Comparison of ENCODE assay signal across 16 cellular contexts in genomic region chrX:13190051-13190450, GRCh38.
"Had no signal": no experiment of that assay in that cellular context is flagged by ENCODE, and none has a peak within 500 bp of the region (broad histone marks: within the 10 kb centered on the region; RNA-seq: fewer than 3 reads in every experiment).

No MANE protein-coding gene starts in this region.

- H3K9me3 Mint-ChIP-seq: activated CD4-positive, alpha-beta memory T cell treated with anti-CD3 and anti-CD28 coated beads for 36 hours; activated naive CD4-positive, alpha-beta T cell treated with anti-CD3 and anti-CD28 coated beads, Interleukin-2, amount 50 U/mL, for 24 hours; memory B cell had no signal

- H3K4me3 Mint-ChIP-seq: activated CD4-positive, alpha-beta memory T cell treated with anti-CD3 and anti-CD28 coated beads for 36 hours; activated CD8-positive, alpha-beta memory T cell treated with anti-CD3 and anti-CD28 coated beads, Interleukin-2, amount 10 ng/mL, durations not matched to agents 7 days and 5 days; activated naive CD4-positive, alpha-beta T cell treated with anti-CD3 and anti-CD28 coated beads, Interleukin-2, amount 50 U/mL, for 24 hours; memory B cell; naive thymus-derived CD8-positive, alpha-beta T cell had no signal

- H3K27ac ChIP-seq: esophagus muscularis mucosa, thoracic aorta, VCaP had no signal

- H3K9me3 ChIP-seq: esophagus muscularis mucosa, thoracic aorta had no signal

- H3K36me3 Mint-ChIP-seq: activated CD4-positive, alpha-beta memory T cell treated with anti-CD3 and anti-CD28 coated beads for 36 hours; activated naive CD4-positive, alpha-beta T cell treated with anti-CD3 and anti-CD28 coated beads, Interleukin-2, amount 50 U/mL, for 24 hours; memory B cell had no signal

- H3K4me1 Mint-ChIP-seq: activated CD8-positive, alpha-beta memory T cell treated with anti-CD3 and anti-CD28 coated beads, Interleukin-2, amount 10 ng/mL, durations not matched to agents 7 days and 5 days had no signal

- DNase-seq: activated CD4-positive, alpha-beta memory T cell treated with anti-CD3 and anti-CD28 coated beads for 36 hours; activated CD8-positive, alpha-beta memory T cell treated with anti-CD3 and anti-CD28 coated beads, Interleukin-2, amount 10 ng/mL, durations not matched to agents 7 days and 5 days; activated T-cell treated with anti-CD3 and anti-CD28 coated beads, Interleukin-2, amount 50 U/mL, for 1 hour; amniotic stem cell; caudate nucleus; hypothalamus; left ventricle myocardium superior; naive thymus-derived CD8-positive, alpha-beta T cell; stimulated activated CD4-positive, alpha-beta T cell treated with anti-CD3 and anti-CD28 coated beads, Interleukin-12 subunit alpha, Interleukin-12 subunit beta, amount 100 ng/mL, for 4 hours; stimulated activated CD4-positive, alpha-beta T cell treated with anti-CD3 and anti-CD28 coated beads, Interleukin-2, amount 100 ng/mL, for 24 hours had no signal

- H3K36me3 ChIP-seq: esophagus muscularis mucosa, thoracic aorta had no signal

- H3K4me3 ChIP-seq: esophagus muscularis mucosa, thoracic aorta had no signal

- H3K27ac Mint-ChIP-seq: activated CD4-positive, alpha-beta memory T cell treated with anti-CD3 and anti-CD28 coated beads for 36 hours; activated CD8-positive, alpha-beta memory T cell treated with anti-CD3 and anti-CD28 coated beads, Interleukin-2, amount 10 ng/mL, durations not matched to agents 7 days and 5 days; activated naive CD4-positive, alpha-beta T cell treated with anti-CD3 and anti-CD28 coated beads, Interleukin-2, amount 50 U/mL, for 24 hours; activated T-helper 2 cell treated with anti-CD3 and anti-CD28 coated beads, Interferon-gamma antibody, Interleukin-2, Interleukin-4, amounts not matched to agents 10 μg/mL and 5 μg/mL and 100 μg/mL, durations not matched to agents 14 hours and 24 hours and 36 hours; memory B cell; naive thymus-derived CD8-positive, alpha-beta T cell had no signal

- ATAC-seq: activated CD8-positive, alpha-beta memory T cell treated with anti-CD3 and anti-CD28 coated beads, Interleukin-2, amount 10 ng/mL, durations not matched to agents 7 days and 5 days; left ventricle myocardium superior; naive thymus-derived CD8-positive, alpha-beta T cell had no signal

- H3K27me3 ChIP-seq: esophagus muscularis mucosa had no signal

- H3K27me3 Mint-ChIP-seq: activated CD4-positive, alpha-beta memory T cell treated with anti-CD3 and anti-CD28 coated beads for 36 hours; activated CD8-positive, alpha-beta memory T cell treated with anti-CD3 and anti-CD28 coated beads, Interleukin-2, amount 10 ng/mL, durations not matched to agents 7 days and 5 days; activated naive CD4-positive, alpha-beta T cell treated with anti-CD3 and anti-CD28 coated beads, Interleukin-2, amount 50 U/mL, for 24 hours; memory B cell; naive thymus-derived CD8-positive, alpha-beta T cell had no signal
